8 cellular contexts compared by ENCODE assay signal in genomic region chr5:88675159-88675757, GRCh38.
DNase-seq lines count a peak whose midpoint lies in the region; ATAC-seq and TF ChIP-seq lines count a peak whose summit lies in the region.

No MANE protein-coding gene starts in this region.

- H3K36me3 ChIP-seq in Peyer's patch (no peaks in the 10 kb centered on the region), trophoblast cell (ENCODE audit: control insufficient read depth in 1 of 2, insufficient read depth in 2 of 2, low read length in 2 of 2) (no peaks in the 10 kb centered on the region)

- TF ChIP-seq POLR2A in Peyer's patch (IDR thresholded peaks at IDR 0.05) = no peak

- no peak overlapping the region for H4K91ac ChIP-seq in trophoblast cell (ENCODE audit: low read depth, low read length)

- H3K27ac ChIP-seq in Peyer's patch = no peak overlapping the region
- H3K27ac ChIP-seq in trophoblast cell (ENCODE audit: low read depth, low read length) = no peak overlapping the region

- H3K18ac ChIP-seq in trophoblast cell (ENCODE audit: low read length) = no peak overlapping the region

- H3K27me3 Mint-ChIP-seq in activated CD4-positive, alpha-beta T cell treated with anti-CD3 and anti-CD28 coated beads, Interleukin-2, amount 10 ng/mL, durations not matched to agents 24 days and 14 days = peaks cover 78% of the 10 kb centered on the region

- intact Hi-C loops in activated CD4-positive, alpha-beta T cell treated with anti-CD3 and anti-CD28 coated beads, Interleukin-2, amount 10 ng/mL, durations not matched to agents 24 days and 14 days (cut with micrococcal nuclease) = loop anchor here (1.0 to 2.0 kb wide), 3 partner anchors 11 to 16 kb away; no protein-coding TSS in a partner anchor

- DNase-seq in activated CD4-positive, alpha-beta T cell treated with anti-CD3 and anti-CD28 coated beads, Interleukin-2, amount 10 ng/mL, durations not matched to agents 24 days and 14 days = peak; percentile 66
- no peak for DNase-seq in activated CD4-positive, alpha-beta T cell treated with anti-CD3 and anti-CD28 coated beads, Interleukin-2, amount 50 U/mL, for 1 hour
- DNase-seq in Peyer's patch (no peak), epithelial cell of proximal tubule (ENCODE audit: low read depth) (no peak), trophoblast cell (no peak), NCI-H187 treated with DMSO at 0.1 percent for 48 hours (lab: John Stamatoyannopoulos, UW) (no peak), C1 segment of cervical spinal cord (lab: John Stamatoyannopoulos, UW) (no peak)

- peaks cover 16% of the 10 kb centered on the region for H3K4me1 Mint-ChIP-seq in activated CD4-positive, alpha-beta T cell treated with anti-CD3 and anti-CD28 coated beads, Interleukin-2, amount 10 ng/mL, durations not matched to agents 24 days and 14 days

- H3K79me1 ChIP-seq in trophoblast cell (ENCODE audit: low read length) = no peaks in the 10 kb centered on the region

- H4K8ac ChIP-seq in trophoblast cell (ENCODE audit: low read depth, low read length) = no peak overlapping the region

- ATAC-seq in HG02943 (IDR thresholded peaks at IDR 0.05; ENCODE audit: low read depth, unreplicated experiment) = peak; percentile 15

- no peaks in the 10 kb centered on the region for H3K79me2 ChIP-seq in trophoblast cell (ENCODE audit: control insufficient read depth, insufficient read depth, low read length, poor library complexity)

- no peak overlapping the region for H2AFZ ChIP-seq in trophoblast cell (ENCODE audit: insufficient read depth, low read length, poor library complexity)

- no peak overlapping the region for H3K4ac ChIP-seq in trophoblast cell (ENCODE audit: low read depth, low read length)

- TF ChIP-seq CTCF in Peyer's patch (IDR thresholded peaks at IDR 0.05) (no peak), epithelial cell of proximal tubule (conservative IDR thresholded peaks at IDR 0.05; ENCODE audit: low read depth, low read length) (no peak)

- no peak overlapping the region for H3K9ac ChIP-seq in trophoblast cell (ENCODE audit: low read length)

- peaks cover 0 to 29% (median 11%) of the 10 kb centered on the region in 4 donors for H3K4me1 ChIP-seq in Peyer's patch
- peaks cover 11 to 16% of the 10 kb centered on the region in 2 experiments for H3K4me1 ChIP-seq in trophoblast cell (ENCODE audit: control insufficient read depth in 1 of 2, insufficient read depth in 2 of 2, low read length in 2 of 2)

- peak overlapping the region; percentile 91 for H3K4me2 ChIP-seq in trophoblast cell (ENCODE audit: low read length)

- no peaks in the 10 kb centered on the region for H3K9me3 ChIP-seq in Peyer's patch
- no peaks in the 10 kb centered on the region for H3K9me3 ChIP-seq in trophoblast cell (ENCODE audit: insufficient read depth, low read depth, low read length)

- H2BK5ac ChIP-seq in trophoblast cell (ENCODE audit: low read depth, low read length, poor library complexity) = no peak overlapping the region

- H3K23ac ChIP-seq in trophoblast cell (ENCODE audit: low read length) = no peak overlapping the region

- H3K27ac Mint-ChIP-seq in activated CD4-positive, alpha-beta T cell treated with anti-CD3 and anti-CD28 coated beads, Interleukin-2, amount 10 ng/mL, durations not matched to agents 24 days and 14 days = peak overlapping the region; percentile 80

- H3K36me3 Mint-ChIP-seq in activated CD4-positive, alpha-beta T cell treated with anti-CD3 and anti-CD28 coated beads, Interleukin-2, amount 10 ng/mL, durations not matched to agents 24 days and 14 days (ENCODE audit: low read depth) = peaks cover 4% of the 10 kb centered on the region

- no peak overlapping the region for H2BK120ac ChIP-seq in trophoblast cell (ENCODE audit: insufficient read depth, low read length, poor library complexity)

- H3K4me3 ChIP-seq in Peyer's patch = peak overlapping the region; percentile 24 to 51 (median 46)
- H3K4me3 ChIP-seq in epithelial cell of proximal tubule (ENCODE audit: low read depth, low read length) = peak overlapping the region; percentile 35
- H3K4me3 ChIP-seq in trophoblast cell (ENCODE audit: low read depth, low read length) = peak overlapping the region; percentile 34

- no peak overlapping the region for H2AK5ac ChIP-seq in trophoblast cell (ENCODE audit: low read length)

- no peak overlapping the region for H2BK12ac ChIP-seq in trophoblast cell (ENCODE audit: low read length)

- H3K27me3 ChIP-seq in Peyer's patch (peaks cover 2 to 57% of the 10 kb centered on the region in 2 donors), trophoblast cell (ENCODE audit: insufficient read depth, low read length) (peaks cover 79% of the 10 kb centered on the region)

- no peak overlapping the region for H4K12ac ChIP-seq in trophoblast cell (ENCODE audit: low read depth, low read length)

- H3K4me3 Mint-ChIP-seq in activated CD4-positive, alpha-beta T cell treated with anti-CD3 and anti-CD28 coated beads, Interleukin-2, amount 10 ng/mL, durations not matched to agents 24 days and 14 days = peak overlapping the region; percentile 47

- H3K14ac ChIP-seq in trophoblast cell (ENCODE audit: low read length) = no peak overlapping the region

- no CpG with 5 or more reads among the region's 21 CpGs for WGBS in trophoblast cell (ENCODE audit: extremely low coverage, insufficient coverage, insufficient read length)

- peaks cover 19% of the 10 kb centered on the region for H3K9me3 Mint-ChIP-seq in activated CD4-positive, alpha-beta T cell treated with anti-CD3 and anti-CD28 coated beads, Interleukin-2, amount 10 ng/mL, durations not matched to agents 24 days and 14 days
